12 cellular contexts compared by ENCODE assay signal in genomic region chr20:2984956-2985661, GRCh38. TPM values are rescaled to one million over a fixed set of nuclear protein-coding genes. Genes with fewer than 3 reads are reported as not detected.
A peak's percentile ranks its signal among the peaks of the same experiment; 100 is the strongest.
DNase-seq lines count a peak whose midpoint lies in the region; ATAC-seq and TF ChIP-seq lines count a peak whose summit lies in the region.
"Had no signal": no experiment of that assay in that cellular context is flagged by ENCODE, and none has a peak within 500 bp of the region (broad histone marks: within the 10 kb centered on the region; RNA-seq: fewer than 3 reads in every experiment).

No MANE protein-coding gene starts in this region.

- CTCF ChIA-PET in activated CD4-positive, alpha-beta memory T cell treated with anti-CD3 and anti-CD28 coated beads for 36 hours (lab: Charles Lee), result interaction anchor here (0.6 to 1.7 kb wide), 6 partner anchors 15 to 112 kb away, joined by 3 to 5 read pairs (median 4); no protein-coding TSS in a partner anchor
- CTCF ChIA-PET in activated CD4-positive, alpha-beta memory T cell treated with anti-CD3 and anti-CD28 coated beads, Interleukin-2, amount 10 ng/mL, durations not matched to agents 7 days and 5 days (lab: Charles Lee), result interaction anchor here (1.1 to 1.4 kb wide), 2 partner anchors 66 to 113 kb away, joined by 3 to 6 read pairs; no protein-coding TSS in a partner anchor
- CTCF ChIA-PET in OCI-LY7 (lab: Charles Lee; ENCODE audit: unreplicated experiment), result no interaction called here

- no peaks in the 10 kb centered on the region for H3K9me3 Mint-ChIP-seq in activated CD4-positive, alpha-beta memory T cell treated with anti-CD3 and anti-CD28 coated beads for 36 hours
- H3K9me3 Mint-ChIP-seq in activated CD4-positive, alpha-beta memory T cell treated with anti-CD3 and anti-CD28 coated beads, Interleukin-2, amount 10 ng/mL, durations not matched to agents 7 days and 5 days, result no peaks in the 10 kb centered on the region

- H3K36me3 ChIP-seq in H7 (replicated peaks; ENCODE audit: control insufficient read depth, insufficient read depth, low read length) (peaks cover 8% of the 10 kb centered on the region), OCI-LY7 (ENCODE audit: insufficient read depth, low read length) (peaks cover 47% of the 10 kb centered on the region)

- no peak overlapping the region for H3K4me3 Mint-ChIP-seq in activated CD4-positive, alpha-beta memory T cell treated with anti-CD3 and anti-CD28 coated beads for 36 hours
- no peak overlapping the region for H3K4me3 Mint-ChIP-seq in activated CD4-positive, alpha-beta memory T cell treated with anti-CD3 and anti-CD28 coated beads, Interleukin-2, amount 10 ng/mL, durations not matched to agents 7 days and 5 days

- peaks cover 7% of the 10 kb centered on the region for H3K4me1 ChIP-seq in OCI-LY7 (ENCODE audit: insufficient read depth, low read length, poor library complexity, severe bottlenecking)

- H3K27me3 Mint-ChIP-seq in activated CD4-positive, alpha-beta memory T cell treated with anti-CD3 and anti-CD28 coated beads for 36 hours, result no peaks in the 10 kb centered on the region
- no peaks in the 10 kb centered on the region for H3K27me3 Mint-ChIP-seq in activated CD4-positive, alpha-beta memory T cell treated with anti-CD3 and anti-CD28 coated beads, Interleukin-2, amount 10 ng/mL, durations not matched to agents 7 days and 5 days

- no peak overlapping the region for H3K4me3 ChIP-seq in H7 (ENCODE audit: insufficient read depth, low read depth, low read length)
- H3K4me3 ChIP-seq in OCI-LY7 (ENCODE audit: low read depth, low read length, poor library complexity, severe bottlenecking), result no peak overlapping the region
- H3K4me3 ChIP-seq: coronary artery had no signal

- intact Hi-C loops in activated CD4-positive, alpha-beta memory T cell treated with anti-CD3 and anti-CD28 coated beads for 36 hours (cut with micrococcal nuclease), result loop anchor here (1.0 to 10.0 kb wide), 7 partner anchors 29 to 320 kb away; partner anchors contain the start of genes FASTKD5, IDH3B, PTPRA and UBOX5
- intact Hi-C loops in OCI-LY7 (cut with micrococcal nuclease; ENCODE audit: unreplicated experiment), result no loop called here

- peak; percentile 49 for ATAC-seq in esophagus mucosa
- no peak for ATAC-seq in HG02610 (IDR thresholded peaks at IDR 0.05; ENCODE audit: unreplicated experiment)

- peaks cover 40% of the 10 kb centered on the region for H3K36me3 Mint-ChIP-seq in activated CD4-positive, alpha-beta memory T cell treated with anti-CD3 and anti-CD28 coated beads for 36 hours
- H3K36me3 Mint-ChIP-seq in activated CD4-positive, alpha-beta memory T cell treated with anti-CD3 and anti-CD28 coated beads, Interleukin-2, amount 10 ng/mL, durations not matched to agents 7 days and 5 days (ENCODE audit: low read depth), result peaks cover 41% of the 10 kb centered on the region

- DNase-seq in activated CD4-positive, alpha-beta memory T cell treated with anti-CD3 and anti-CD28 coated beads for 36 hours, result peak; percentile 72
- DNase-seq in activated CD4-positive, alpha-beta memory T cell treated with anti-CD3 and anti-CD28 coated beads, Interleukin-2, amount 10 ng/mL, durations not matched to agents 7 days and 5 days, result no peak
- DNase-seq in NCI-H2029 treated with DMSO at 0.1 percent for 48 hours (lab: John Stamatoyannopoulos, UW) (peak; percentile 36), H7 (no peak), OCI-LY7 (ENCODE audit: low spot score) (no peak)
- DNase-seq in stimulated activated CD4-positive, alpha-beta T cell treated with anti-CD3 and anti-CD28 coated beads, Interleukin-1b, Interleukin-23, amount 100 ng/mL, for 48 hours, result peak; percentile 57
- DNase-seq: mesendoderm, NCI-H510A treated with DMSO at 0.1 percent for 48 hours had no signal

- H4K20me1 ChIP-seq in OCI-LY7 (ENCODE audit: insufficient read depth, low read length), result no peaks in the 10 kb centered on the region

- H3K9me2 ChIP-seq in OCI-LY7 (ENCODE audit: insufficient read depth, low read length), result no peaks in the 10 kb centered on the region

- H3K4me1 Mint-ChIP-seq in activated CD4-positive, alpha-beta memory T cell treated with anti-CD3 and anti-CD28 coated beads for 36 hours (ENCODE audit: low read depth), result peaks cover 20% of the 10 kb centered on the region
- H3K4me1 Mint-ChIP-seq in activated CD4-positive, alpha-beta memory T cell treated with anti-CD3 and anti-CD28 coated beads, Interleukin-2, amount 10 ng/mL, durations not matched to agents 7 days and 5 days, result peaks cover 25% of the 10 kb centered on the region

- TF ChIP-seq CTCF in OCI-LY7 (conservative IDR thresholded peaks at IDR 0.05; ENCODE audit: low read length), result no peak

- POLR2A ChIA-PET in activated CD4-positive, alpha-beta memory T cell treated with anti-CD3 and anti-CD28 coated beads for 36 hours (lab: Charles Lee), result interaction anchor here (1.0 to 8.2 kb wide), 2 partner anchors 28 to 114 kb away, joined by 5 to 127 read pairs; no protein-coding TSS in a partner anchor
- POLR2A ChIA-PET in activated CD4-positive, alpha-beta memory T cell treated with anti-CD3 and anti-CD28 coated beads, Interleukin-2, amount 10 ng/mL, durations not matched to agents 7 days and 5 days (lab: Charles Lee), result interaction anchor here (0.5 to 3.6 kb wide), 6 partner anchors 9 to 333 kb away, joined by 3 to 9 read pairs (median 4); partner anchors contain the start of genes NOP56 and PTPRA
- POLR2A ChIA-PET in OCI-LY7 (lab: Charles Lee), result no interaction called here

- H3K79me2 ChIP-seq in OCI-LY7 (ENCODE audit: insufficient read depth, low read depth, low read length), result no peaks in the 10 kb centered on the region

- no peaks in the 10 kb centered on the region for H3K9me3 ChIP-seq in OCI-LY7 (ENCODE audit: low read length)

- H2AFZ ChIP-seq in OCI-LY7 (ENCODE audit: low read length), result no peak overlapping the region

- no peak overlapping the region for H3K27ac ChIP-seq in OCI-LY7 (ENCODE audit: low read depth, low read length, poor library complexity, severe bottlenecking)
- H3K27ac ChIP-seq: coronary artery, VCaP had no signal

- no peak overlapping the region for H3K4me2 ChIP-seq in OCI-LY7 (ENCODE audit: low read length)

- H3K27ac Mint-ChIP-seq in activated CD4-positive, alpha-beta memory T cell treated with anti-CD3 and anti-CD28 coated beads for 36 hours, result no peak overlapping the region
- no peak overlapping the region for H3K27ac Mint-ChIP-seq in activated CD4-positive, alpha-beta memory T cell treated with anti-CD3 and anti-CD28 coated beads, Interleukin-2, amount 10 ng/mL, durations not matched to agents 7 days and 5 days

- no TSS peak for BruUV-seq in OCI-LY7 (replicated peaks; lab: Mats Ljungman, UMichigan)

- no peaks in the 10 kb centered on the region for H3K27me3 ChIP-seq in H7 (ENCODE audit: control insufficient read depth, insufficient read depth, low read length)

RNA-seq across cellular contexts. Expression of gene GNRH2, which starts 58.3 kb away (rescaled TPM):
- total RNA-seq in activated CD4-positive, alpha-beta memory T cell treated with anti-CD3 and anti-CD28 coated beads for 36 hours, result 10 to 100 TPM; 17.3 to 24.0 TPM
- 1 to 10 TPM; 2.3 to 3.0 TPM for total RNA-seq in activated CD4-positive, alpha-beta memory T cell treated with anti-CD3 and anti-CD28 coated beads, Interleukin-2, amount 10 ng/mL, durations not matched to agents 7 days and 5 days
- total RNA-seq in esophagus mucosa (not detected), OCI-LY7 (2022) (0.61 and 1.1 TPM in 2 replicates)
- not detected in 2 replicates for total RNA-seq in H7 (2014; rRNA removed; shearing (Covaris generic))
- 0.44 and 0.98 TPM in 2 replicates for total RNA-seq in OCI-LY7 (2014; rRNA removed; shearing (Covaris generic))

Comparison
In these comparisons a context has a peak if more than half of its experiments do, and no peak if none do; other contexts are left out.
1. DNase-seq: peak in activated CD4-positive, alpha-beta memory T cell treated with anti-CD3 and anti-CD28 coated beads for 36 hours (single experiment), NCI-H2029 treated with DMSO at 0.1 percent for 48 hours (single experiment) and stimulated activated CD4-positive, alpha-beta T cell treated with anti-CD3 and anti-CD28 coated beads, Interleukin-1b, Interleukin-23, amount 100 ng/mL, for 48 hours (single experiment); none in activated CD4-positive, alpha-beta memory T cell treated with anti-CD3 and anti-CD28 coated beads, Interleukin-2, amount 10 ng/mL, durations not matched to agents 7 days and 5 days (single experiment), H7 (single experiment) and OCI-LY7 (single experiment).
2. RNA of gene GNRH2, which starts 58.3 kb away (total RNA-seq): 17.3 to 24.0 TPM in activated CD4-positive, alpha-beta memory T cell treated with anti-CD3 and anti-CD28 coated beads for 36 hours; 2.3 to 3.0 TPM in activated CD4-positive, alpha-beta memory T cell treated with anti-CD3 and anti-CD28 coated beads, Interleukin-2, amount 10 ng/mL, durations not matched to agents 7 days and 5 days, 0.44 to 1.1 TPM in OCI-LY7, not detected in esophagus mucosa (single experiment) and not detected in H7; every median in the first group is over 4 times any median in the second.